In genomic region chr17:8740486-8740885, GRCh38 we compare ENCODE assay signal across 11 cellular contexts. TPM values are rescaled to one million over a fixed set of nuclear protein-coding genes. Genes with fewer than 3 reads are reported as not detected.
DNase-seq lines count a peak whose midpoint lies in the region; ATAC-seq and TF ChIP-seq lines count a peak whose summit lies in the region.
"Had no signal": no experiment of that assay in that cellular context is flagged by ENCODE, and none has a peak within 500 bp of the region (broad histone marks: within the 10 kb centered on the region; RNA-seq: fewer than 3 reads in every experiment).

No MANE protein-coding gene starts in this region.

- H3K27me3 Mint-ChIP-seq in CD8-positive, alpha-beta T cell (ENCODE audit: low read depth): no peaks in the 10 kb centered on the region
- no peaks in the 10 kb centered on the region for H3K27me3 Mint-ChIP-seq in T-cell

- CTCF ChIA-PET in CD8-positive, alpha-beta T cell (lab: Charles Lee): interaction anchor here (0.6 to 1.9 kb wide), 3 partner anchors 279 to 330 kb away, joined by 3 to 10 read pairs (median 3); no protein-coding TSS in a partner anchor
- CTCF ChIA-PET in T-cell (lab: Charles Lee): interaction anchor here (0.6 to 0.7 kb wide), 3 partner anchors 40 to 906 kb away, joined by 3 read pairs; partner anchors contain the start of gene MYH10 (in 1 of the 2)

- peaks cover 16% of the 10 kb centered on the region for H3K4me1 Mint-ChIP-seq in CD8-positive, alpha-beta T cell (ENCODE audit: low read depth)
- peaks cover 14 to 26% (median 21%) of the 10 kb centered on the region in 3 donors for H3K4me1 Mint-ChIP-seq in T-cell

- H3K4me3 ChIP-seq in CD8-positive, alpha-beta T cell (ENCODE audit: low read depth, low read length): peak overlapping the region; percentile 60
- H3K4me3 ChIP-seq in rectal smooth muscle tissue (ENCODE audit: low read length): peak overlapping the region; percentile 6

- DNase-seq in CD8-positive, alpha-beta T cell: peak; percentile 19 to 80 (median 66)
- peak; percentile 21 to 66 (median 49) for DNase-seq in T-cell
- DNase-seq in activated gamma-delta T cell treated with anti-CD3 and anti-CD28 coated beads, Interleukin-2, amount 50 U/mL, for 16 hours (ENCODE audit: low read depth): peak; percentile 45
- no peak for DNase-seq in ACHN
- DNase-seq in caudate nucleus (lab: John Stamatoyannopoulos, UW): no peak
- DNase-seq: NCI-H1105 treated with DMSO at 0.1 percent for 48 hours, T1000 had no signal

- in situ Hi-C loops in ACHN (cut with HindIII; ENCODE audit: low pct_ligation_motif_present, low pct_unique_long_range_greater_than_20kb, low sequenced_read_pairs): no loop called here

- no peak overlapping the region for H3K9ac ChIP-seq in rectal smooth muscle tissue (ENCODE audit: low read length)

- peak overlapping the region; percentile 75 for H3K27ac Mint-ChIP-seq in CD8-positive, alpha-beta T cell
- H3K27ac Mint-ChIP-seq in T-cell: peak overlapping the region; percentile 80 to 89

- peak overlapping the region; percentile 79 for H3K4me3 Mint-ChIP-seq in CD8-positive, alpha-beta T cell
- H3K4me3 Mint-ChIP-seq in T-cell: peak overlapping the region; percentile 75 to 84 (median 82)

- H3K36me3 Mint-ChIP-seq in CD8-positive, alpha-beta T cell: no peaks in the 10 kb centered on the region
- H3K36me3 Mint-ChIP-seq in T-cell: no peaks in the 10 kb centered on the region

- H3K27ac ChIP-seq in CD8-positive, alpha-beta T cell (ENCODE audit: low read depth, low read length): peak overlapping the region; percentile 51
- H3K27ac ChIP-seq in rectal smooth muscle tissue (ENCODE audit: low read depth, low read length) (no peak overlapping the region), caudate nucleus (ENCODE audit: low read depth, low read length) (no peak overlapping the region)

- H3K9me3 Mint-ChIP-seq in CD8-positive, alpha-beta T cell: no peaks in the 10 kb centered on the region
- H3K9me3 Mint-ChIP-seq in T-cell: no peaks in the 10 kb centered on the region

- no peaks in the 10 kb centered on the region for H3K36me3 ChIP-seq in CD8-positive, alpha-beta T cell (ENCODE audit: insufficient read depth, low read length)
- no peaks in the 10 kb centered on the region for H3K36me3 ChIP-seq in rectal smooth muscle tissue (ENCODE audit: control insufficient read depth, insufficient read depth, low read length)

- H3K27me3 ChIP-seq in CD8-positive, alpha-beta T cell (ENCODE audit: insufficient read depth, low read length): no peaks in the 10 kb centered on the region
- H3K27me3 ChIP-seq in rectal smooth muscle tissue (ENCODE audit: control insufficient read depth, insufficient read depth, low read length): no peaks in the 10 kb centered on the region

- POLR2A ChIA-PET in CD8-positive, alpha-beta T cell (lab: Charles Lee): interaction anchor here (0.6 to 0.8 kb wide), 2 partner anchors 357 to 1986 kb away, joined by 3 read pairs; no protein-coding TSS in a partner anchor
- POLR2A ChIA-PET in T-cell (lab: Charles Lee): interaction anchor here in 1 of 2 donors (0.6 to 0.7 kb wide), 3 partner anchors 233 to 805 kb away, joined by 3 read pairs; no protein-coding TSS in a partner anchor

- H3K9me3 ChIP-seq in CD8-positive, alpha-beta T cell (ENCODE audit: low read length): no peaks in the 10 kb centered on the region

- peaks cover 14% of the 10 kb centered on the region for H3K4me1 ChIP-seq in CD8-positive, alpha-beta T cell (ENCODE audit: insufficient read depth, low read length)
- H3K4me1 ChIP-seq in rectal smooth muscle tissue (ENCODE audit: control insufficient read depth, insufficient read depth, low read length): no peaks in the 10 kb centered on the region

- no peak for TF ChIP-seq CTCF in CD8-positive, alpha-beta T cell (IDR thresholded peaks at IDR 0.05)

- ATAC-seq in CD8-positive, alpha-beta T cell: peak; percentile 66
- peak; percentile 81 to 85 (median 83) for ATAC-seq in T-cell (replicated peaks in 1 of 4)
- no peak for ATAC-seq in HG02759 (IDR thresholded peaks at IDR 0.05; ENCODE audit: unreplicated experiment)
- ATAC-seq in GM18520 (IDR thresholded peaks at IDR 0.05; ENCODE audit: unreplicated experiment): no peak

- intact Hi-C loops in CD8-positive, alpha-beta T cell (cut with DNase I, micrococcal nuclease): loop anchor here (10.0 kb wide), 3 partner anchors 626 to 686 kb away; partner anchors contain the start of gene ALOXE3 (in 1 of the 2)

RNA-seq across cellular contexts. Expression of gene CCDC42, which starts 4.2 kb away (rescaled TPM):
- under 1 TPM; 0.50 to 0.62 TPM for total RNA-seq in CD8-positive, alpha-beta T cell
- under 1 TPM in 1 of 5 donors, not detected in 4; 0.46 TPM for total RNA-seq in T-cell
- total RNA-seq: ureter had no signal

RNA-seq across cellular contexts. Expression of gene SPDYE4, which starts 17.9 kb away (rescaled TPM):
- not detected for total RNA-seq in CD8-positive, alpha-beta T cell
- total RNA-seq in T-cell: not detected
- total RNA-seq: ureter had no signal

RNA-seq across cellular contexts. Expression of gene MFSD6L, which starts 58.7 kb away (rescaled TPM):
- total RNA-seq in CD8-positive, alpha-beta T cell: not detected
- total RNA-seq in T-cell: under 1 TPM in 4 of 5 donors, not detected in 1; 0.13 to 0.32 (median 0.20) TPM

Comparison
In these comparisons a context has a peak if more than half of its experiments do, and no peak if none do; other contexts are left out.
1. ATAC-seq: peak in CD8-positive, alpha-beta T cell (single experiment) and T-cell (4 of 4); none in HG02759 (single experiment) and GM18520 (single experiment).
2. DNase-seq: peak in CD8-positive, alpha-beta T cell (7 of 7), T-cell (34 of 34) and activated gamma-delta T cell treated with anti-CD3 and anti-CD28 coated beads, Interleukin-2, amount 50 U/mL, for 16 hours (single experiment); none in ACHN (single experiment) and caudate nucleus (0 of 61).